In the genomic region with DNA sequence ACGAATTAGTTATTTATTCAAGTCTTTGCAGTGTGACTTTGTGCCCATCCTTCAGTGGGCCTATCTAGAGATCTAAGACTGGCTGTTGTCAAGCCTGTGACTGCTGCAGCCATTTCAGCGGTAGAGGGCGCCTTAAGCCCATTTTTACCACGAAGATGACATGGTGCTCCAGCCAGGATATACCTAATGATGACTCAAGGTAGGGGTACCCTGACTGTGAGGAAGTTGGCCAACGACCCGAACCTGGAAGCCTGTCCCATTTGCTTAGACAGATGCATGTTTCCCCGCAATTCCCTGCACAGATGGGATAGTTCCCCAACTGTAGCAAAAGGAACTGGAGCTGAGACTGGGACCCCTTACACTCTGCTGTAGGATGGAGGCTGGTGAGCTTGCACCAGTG, we compare ENCODE assay signal across 10 cellular contexts. TPM values are rescaled to one million over a fixed set of nuclear protein-coding genes. Genes with fewer than 3 reads are reported as not detected.
DNase-seq lines count a peak whose midpoint lies in the region; ATAC-seq and TF ChIP-seq lines count a peak whose summit lies in the region.
"Had no signal": no experiment of that assay in that cellular context is flagged by ENCODE, and none has a peak within 500 bp of the region (broad histone marks: within the 10 kb centered on the region; RNA-seq: fewer than 3 reads in every experiment).

No MANE protein-coding gene starts in this region.

- peaks cover 16% of the 10 kb centered on the region for H3K9me3 Mint-ChIP-seq in activated T-cell treated with anti-CD3 and anti-CD28 coated beads, Interleukin-2, amount 50 U/mL, for 4 hours

- no peak for TF ChIP-seq POLR2A in right lobe of liver (IDR thresholded peaks at IDR 0.05)

- H3K4me1 ChIP-seq in right lobe of liver = no peaks in the 10 kb centered on the region
- H3K4me1 ChIP-seq: prostate gland had no signal

- intact Hi-C loops in right lobe of liver (cut with DNase I) = no loop called here

- no peaks in the 10 kb centered on the region for H3K9me3 ChIP-seq in right lobe of liver
- H3K9me3 ChIP-seq: prostate gland had no signal

- H3K4me3 ChIP-seq in astrocyte of the cerebellum (ENCODE audit: low read depth, low read length) = no peak overlapping the region
- no peak overlapping the region for H3K4me3 ChIP-seq in right lobe of liver
- H3K4me3 ChIP-seq: prostate gland had no signal

- in situ Hi-C loops in astrocyte of the cerebellum (cut with HindIII; ENCODE audit: low sequenced_read_pairs) = no loop called here

- ATAC-seq in right lobe of liver (peak; percentile 14 to 42 (median 40)), HG03521 (IDR thresholded peaks at IDR 0.05; ENCODE audit: unreplicated experiment) (no peak)
- ATAC-seq in activated T-cell treated with anti-CD3 and anti-CD28 coated beads, Interleukin-2, amount 50 U/mL, for 4 hours = no peak

- peak; percentile 58 for TF ChIP-seq CTCF in astrocyte of the cerebellum (IDR thresholded peaks at IDR 0.05; ENCODE audit: low read depth, low read length, missing control alignments)
- TF ChIP-seq CTCF in right lobe of liver (IDR thresholded peaks at IDR 0.05) = peak; percentile 16 to 41 (median 28)

- H3K4me3 Mint-ChIP-seq in activated T-cell treated with anti-CD3 and anti-CD28 coated beads, Interleukin-2, amount 50 U/mL, for 4 hours = no peak overlapping the region
- H3K4me3 Mint-ChIP-seq: activated naive CD4-positive, alpha-beta T cell treated with anti-CD3 and anti-CD28 coated beads, Interleukin-2, amount 50 U/mL, for 24 hours had no signal

- H3K4me1 Mint-ChIP-seq in activated T-cell treated with anti-CD3 and anti-CD28 coated beads, Interleukin-2, amount 50 U/mL, for 4 hours (ENCODE audit: low read depth) = peaks cover 2% of the 10 kb centered on the region

- no peaks in the 10 kb centered on the region for H3K27me3 Mint-ChIP-seq in activated T-cell treated with anti-CD3 and anti-CD28 coated beads, Interleukin-2, amount 50 U/mL, for 4 hours (ENCODE audit: low read depth)
- H3K27me3 Mint-ChIP-seq: activated naive CD4-positive, alpha-beta T cell treated with anti-CD3 and anti-CD28 coated beads, Interleukin-2, amount 50 U/mL, for 24 hours had no signal

- DNase-seq in ELR (ENCODE audit: low read depth) (peak; percentile 70), HuH-7.5 (ENCODE audit: low spot score) (peak; percentile 24), astrocyte of the cerebellum (ENCODE audit: low read depth) (peak; percentile 2), right lobe of liver (no peak), T1000 (lab: John Stamatoyannopoulos, UW) (no peak), NOMO-1 treated with dmso at 0.1 percent for 144 hours (lab: John Stamatoyannopoulos, UW; ENCODE audit: unreplicated experiment) (no peak)
- no peak for DNase-seq in activated T-cell treated with anti-CD3 and anti-CD28 coated beads, Interleukin-2, amount 50 U/mL, for 4 hours

- no peaks in the 10 kb centered on the region for H3K27me3 ChIP-seq in right lobe of liver

- H3K36me3 Mint-ChIP-seq in activated T-cell treated with anti-CD3 and anti-CD28 coated beads, Interleukin-2, amount 50 U/mL, for 4 hours (ENCODE audit: insufficient read depth) = peaks cover 42% of the 10 kb centered on the region

- H3K27ac ChIP-seq in right lobe of liver = no peak overlapping the region
- H3K27ac ChIP-seq: prostate gland had no signal

- no peaks in the 10 kb centered on the region for H3K36me3 ChIP-seq in right lobe of liver
- H3K36me3 ChIP-seq: prostate gland had no signal

- WGBS in right lobe of liver (ENCODE audit: insufficient coverage, low coverage, low lambda C conversion rate, missing lambda C conversion rate) = 41% methylated on average over 3 of the region's 7 CpGs

RNA-seq across cellular contexts. Expression of a gene that starts 41.3 kb away (rescaled TPM):
- 10 to 100 TPM; 13.8 to 16.7 (median 14.5) TPM for total RNA-seq in right lobe of liver
- total RNA-seq in activated T-cell treated with anti-CD3 and anti-CD28 coated beads, Interleukin-2, amount 50 U/mL, for 4 hours = 10 to 100 TPM; 14.9 to 21.1 (median 18.2) TPM

RNA-seq across cellular contexts. Expression of a gene that starts 45.1 kb away (rescaled TPM):
- under 1 TPM in 4 of 6 experiments, not detected in 2; 0.11 to 0.21 (median 0.17) TPM for total RNA-seq in right lobe of liver
- total RNA-seq in activated T-cell treated with anti-CD3 and anti-CD28 coated beads, Interleukin-2, amount 50 U/mL, for 4 hours = not detected

Comparison
In these comparisons a context has a peak if more than half of its experiments do, and no peak if none do; other contexts are left out.
1. DNase-seq: peak in ELR (single experiment), HuH-7.5 (single experiment) and astrocyte of the cerebellum (single experiment); none in right lobe of liver (0 of 3), T1000 (single experiment), activated T-cell treated with anti-CD3 and anti-CD28 coated beads, Interleukin-2, amount 50 U/mL, for 4 hours (single experiment) and NOMO-1 treated with dmso at 0.1 percent for 144 hours (single experiment).
2. ATAC-seq: peak in right lobe of liver (4 of 4); none in activated T-cell treated with anti-CD3 and anti-CD28 coated beads, Interleukin-2, amount 50 U/mL, for 4 hours (0 of 2) and HG03521 (single experiment).